ENCODE assay signal across 8 cellular contexts in the genomic region with DNA sequence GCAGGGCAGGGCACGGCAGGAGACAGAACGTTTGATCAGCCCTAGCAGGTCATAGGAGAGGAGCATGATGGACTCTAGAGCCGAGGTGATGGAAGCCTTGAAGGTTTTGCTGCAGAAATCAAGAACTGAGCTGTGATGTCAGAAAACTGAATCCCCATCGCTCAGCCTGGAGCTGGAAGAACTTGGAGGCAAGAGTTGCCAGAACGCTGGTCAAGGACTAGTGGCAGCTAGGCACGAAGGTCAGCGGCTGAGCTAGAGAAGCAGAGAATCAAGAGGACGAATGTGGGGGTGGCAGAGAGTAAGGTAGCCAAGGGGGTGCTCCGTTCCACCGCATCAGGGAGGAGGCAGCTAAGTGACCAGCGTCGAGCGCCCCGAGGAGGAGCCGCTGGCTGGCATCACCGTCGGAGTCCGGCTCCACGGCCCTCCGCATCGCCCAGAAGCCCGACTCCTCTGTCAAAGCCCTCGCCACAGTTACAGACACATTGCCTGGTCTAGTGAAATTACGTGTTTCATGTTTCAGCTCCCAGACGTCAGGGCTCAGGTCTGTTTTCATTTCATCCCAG. TPM values are rescaled to one million over a fixed set of nuclear protein-coding genes. Genes with fewer than 3 reads are reported as not detected.
DNase-seq lines count a peak whose midpoint lies in the region; ATAC-seq and TF ChIP-seq lines count a peak whose summit lies in the region.

No MANE protein-coding gene starts in this region.

- DNase-seq in Caco-2, result no peak
- no peak for DNase-seq in NCI-H1417 (lab: John Stamatoyannopoulos, UW)
- DNase-seq in activated CD4-positive, CD25-positive, alpha-beta regulatory T cell treated with anti-CD3 and anti-CD28 coated beads, Interleukin-2, amount 50 U/mL, for 72 hours, result no peak

- peak overlapping the region; percentile 96 for H3K4me2 ChIP-seq in OCI-LY3 (ENCODE audit: low read length)

- H3K27me3 Mint-ChIP-seq in Caco-2 (ENCODE audit: insufficient read depth, unreplicated experiment), result peaks cover 10% of the 10 kb centered on the region

- intact Hi-C loops in Caco-2 (cut with micrococcal nuclease; ENCODE audit: unreplicated experiment), result no loop called here

- H3K4me1 ChIP-seq in Caco-2, result no peaks in the 10 kb centered on the region
- H3K4me1 ChIP-seq in OCI-LY3 (ENCODE audit: low read length), result peaks cover 10% of the 10 kb centered on the region
- H3K4me1 ChIP-seq in esophagus (ENCODE audit: control insufficient read depth in 2 of 2, insufficient read depth in 2 of 2, low read length in 1 of 2), result peaks cover 3 to 7% of the 10 kb centered on the region in 2 donors
- peaks cover 24 to 25% of the 10 kb centered on the region in 2 experiments for H3K4me1 ChIP-seq in neutrophil (ENCODE audit: control insufficient read depth in 1 of 2, insufficient read depth in 1 of 2, low read depth in 1 of 2, low read length in 1 of 2)

- peaks cover 6% of the 10 kb centered on the region; the same call in 1 of the 2 replicates for H3K79me2 ChIP-seq in OCI-LY3 (ENCODE audit: low read length)

- H2AFZ ChIP-seq in OCI-LY3 (ENCODE audit: low read depth, low read length), result peak overlapping the region; percentile 74; the same call in 1 of the 2 replicates

- no peaks in the 10 kb centered on the region for H4K20me1 ChIP-seq in OCI-LY3 (ENCODE audit: insufficient read depth, low read length)

- no peaks in the 10 kb centered on the region for H3K9me3 Mint-ChIP-seq in Caco-2 (ENCODE audit: unreplicated experiment)

- no peaks in the 10 kb centered on the region for H3K9me3 ChIP-seq in Caco-2
- no peaks in the 10 kb centered on the region for H3K9me3 ChIP-seq in OCI-LY3 (ENCODE audit: insufficient read depth, low read length)
- no peaks in the 10 kb centered on the region for H3K9me3 ChIP-seq in esophagus (ENCODE audit: control insufficient read depth in 2 of 2, insufficient read depth in 1 of 2, low read depth in 1 of 2, low read length in 1 of 2)
- H3K9me3 ChIP-seq in neutrophil, result no peaks in the 10 kb centered on the region

- no peak for TF ChIP-seq CTCF in Caco-2 (IDR thresholded peaks at IDR 0.05; ENCODE audit: insufficient read depth in 1 of 2, low read depth in 1 of 2, low read length in 1 of 2, severe bottlenecking in 1 of 2, unreplicated experiment in 1 of 2)
- no peak for TF ChIP-seq CTCF in OCI-LY3 (IDR thresholded peaks at IDR 0.05; ENCODE audit: low read depth, low read length)
- TF ChIP-seq CTCF in neutrophil (IDR thresholded peaks at IDR 0.05), result no peak

- peak overlapping the region; percentile 82 for H3K9ac ChIP-seq in OCI-LY3 (ENCODE audit: low read length)

- ATAC-seq in GM21576 (IDR thresholded peaks at IDR 0.05; ENCODE audit: unreplicated experiment), result peak; percentile 0
- no peak for ATAC-seq in GM19023 (IDR thresholded peaks at IDR 0.05; ENCODE audit: unreplicated experiment)

- 6 to 8% methylated on average over 24 to 25 of the region's 25 CpGs for WGBS in esophagus, 2 donors

- H3K4me3 ChIP-seq in Caco-2 (ENCODE audit: low read depth, low read length) (peak overlapping the region; percentile 94), OCI-LY3 (ENCODE audit: low read length) (peak overlapping the region; percentile 97), esophagus (ENCODE audit: low read depth in 1 of 2, low read length in 2 of 2) (peak overlapping the region; percentile 54 to 94), neutrophil (ENCODE audit: low read depth in 1 of 2, low read length in 1 of 2) (peak overlapping the region; percentile 90 to 91)

- POLR2A ChIA-PET in Caco-2 (lab: Charles Lee), result interaction anchor here (0.8 kb wide), 1 partner anchor 151 kb away, joined by 4 read pairs; a partner anchor contains a TSS

- H3K36me3 ChIP-seq in Caco-2 (ENCODE audit: control insufficient read depth, insufficient read depth, low read length) (no peaks in the 10 kb centered on the region), OCI-LY3 (replicated peaks; ENCODE audit: low read depth, low read length) (no peaks in the 10 kb centered on the region), esophagus (ENCODE audit: control insufficient read depth in 2 of 2, insufficient read depth in 2 of 2, low read length in 1 of 2) (no peaks in the 10 kb centered on the region), neutrophil (peaks cover 2% of the 10 kb centered on the region)

- peaks cover 25% of the 10 kb centered on the region for H3K4me1 Mint-ChIP-seq in Caco-2 (ENCODE audit: low read depth, unreplicated experiment)

- CTCF ChIA-PET in Caco-2 (lab: Charles Lee), result interaction anchor here (0.7 to 3.9 kb wide), 10 partner anchors 9 to 216 kb away, joined by 3 to 27 read pairs (median 4); a partner anchor contains a TSS

- H3K36me3 Mint-ChIP-seq in Caco-2 (ENCODE audit: insufficient read depth, unreplicated experiment), result no peaks in the 10 kb centered on the region

- H3K27me3 ChIP-seq in Caco-2 (replicated peaks; ENCODE audit: control insufficient read depth, insufficient read depth, low read length) (no peaks in the 10 kb centered on the region; the same call in 1 of the 2 replicates), OCI-LY3 (ENCODE audit: low read depth, low read length) (peaks cover 4% of the 10 kb centered on the region; the same call in 1 of the 2 replicates), esophagus (ENCODE audit: control insufficient read depth in 1 of 2, insufficient read depth in 2 of 2, low read length in 2 of 2) (no peaks in the 10 kb centered on the region), neutrophil (peaks cover 16% of the 10 kb centered on the region)

- no TSS peak for BruUV-seq in Caco-2 (replicated peaks; lab: Mats Ljungman, UMichigan)

- H3K27ac ChIP-seq in OCI-LY3 (ENCODE audit: low read length) (no peak overlapping the region), esophagus (ENCODE audit: low read depth in 2 of 2, low read length in 1 of 2) (no peak overlapping the region), neutrophil (peak overlapping the region; percentile 72)

- no peak overlapping the region for H3K27ac Mint-ChIP-seq in Caco-2 (ENCODE audit: unreplicated experiment)

- peak overlapping the region; percentile 72 for H3K4me3 Mint-ChIP-seq in Caco-2 (ENCODE audit: unreplicated experiment)

RNA-seq across cellular contexts. Expression of a gene that starts 1.2 kb away (rescaled TPM):
- 23.4 and 25.6 TPM in 2 replicates for total RNA-seq in Caco-2 (2022)
- 1 to 10 TPM; 1.4 to 1.9 TPM for polyA plus RNA-seq in esophagus
